Comparison of ENCODE assay signal across 3 cellular contexts in genomic region chr6:105587349-105588115, GRCh38.
TF ChIP-seq lines count a peak whose summit lies in the region.

No MANE protein-coding gene starts in this region.

TF ChIP-seq in A549, 52 proteins besides CTCF, POLR2A, EP300 and RAD21 (continued from another document):
- no peak for TF ChIP-seq ELK1 (IDR thresholded peaks at IDR 0.05; ENCODE audit: low read depth, low read length)
- no peak for TF ChIP-seq FOSL2 (IDR thresholded peaks at IDR 0.05)
- TF ChIP-seq FOSL2 (CRISPR knock-in tag; IDR thresholded peaks at IDR 0.05), result no peak
- TF ChIP-seq FOXS1 (CRISPR knock-in tag; IDR thresholded peaks at IDR 0.05), result no peak
- TF ChIP-seq MAFK (IDR thresholded peaks at IDR 0.05; ENCODE audit: partially characterized antibody), result no peak
- no peak for TF ChIP-seq ATOH8 (CRISPR knock-in tag; IDR thresholded peaks at IDR 0.05; ENCODE audit: low read depth)
- no peak for TF ChIP-seq CHD2 (IDR thresholded peaks at IDR 0.05; ENCODE audit: low read length, partially characterized antibody)
- TF ChIP-seq MAX (IDR thresholded peaks at IDR 0.05), result no peak
- no peak for TF ChIP-seq CEBPB (IDR thresholded peaks at IDR 0.05)

TF ChIP-seq in GM23338, 12 proteins besides CTCF, POLR2A, EP300 and RAD21 (continued from another document):
- TF ChIP-seq ETS1 (IDR thresholded peaks at IDR 0.05) (no peak), NANOG (IDR thresholded peaks at IDR 0.05; ENCODE audit: borderline replicate concordance) (no peak), JUNB (IDR thresholded peaks at IDR 0.05; ENCODE audit: unreplicated experiment) (no peak), ZNF114 (CRISPR knock-in tag; IDR thresholded peaks at IDR 0.05) (no peak), ZNF462 (CRISPR knock-in tag; IDR thresholded peaks at IDR 0.05) (no peak), STAT1 (IDR thresholded peaks at IDR 0.05; ENCODE audit: unreplicated experiment) (no peak), REST (IDR thresholded peaks at IDR 0.05; ENCODE audit: unreplicated experiment) (no peak)

TF ChIP-seq in H1, 55 proteins besides CTCF, POLR2A, EP300 and RAD21 (continued from another document):
- TF ChIP-seq CHD7 (IDR thresholded peaks at IDR 0.05; ENCODE audit: insufficient replicate concordance, low read length) (no peak), SAP30 (IDR thresholded peaks at IDR 0.05; ENCODE audit: insufficient read depth, insufficient replicate concordance, low read length) (no peak), TCF12 (IDR thresholded peaks at IDR 0.05; ENCODE audit: low read depth, low read length) (no peak), EGR1 (IDR thresholded peaks at IDR 0.05; ENCODE audit: borderline replicate concordance, low read depth, low read length) (no peak), POU5F1 (IDR thresholded peaks at IDR 0.05; ENCODE audit: low read depth, low read length) (no peak), MAFK (IDR thresholded peaks at IDR 0.05; ENCODE audit: low read depth, low read length) (no peak), JUN (IDR thresholded peaks at IDR 0.05; ENCODE audit: low read depth, low read length) (no peak), CTBP2 (IDR thresholded peaks at IDR 0.05; ENCODE audit: borderline replicate concordance, insufficient read depth, insufficient read length, low read length) (no peak), KDM5A (IDR thresholded peaks at IDR 0.05; ENCODE audit: low read length) (no peak), FOSL1 (IDR thresholded peaks at IDR 0.05; ENCODE audit: insufficient read depth, low read depth, low read length) (no peak), CHD2 (IDR thresholded peaks at IDR 0.05; ENCODE audit: low read length) (no peak), SP2 (IDR thresholded peaks at IDR 0.05; ENCODE audit: low read length) (no peak), POLR2AphosphoS5 (IDR thresholded peaks at IDR 0.05; ENCODE audit: low read depth, low read length) (no peak), SUZ12 (IDR thresholded peaks at IDR 0.05; ENCODE audit: low read length) (no peak), SIRT6 (IDR thresholded peaks at IDR 0.05; ENCODE audit: low read length) (no peak)
